Comparison of ENCODE assay signal across 2 cellular contexts in genomic region chr19:35897706-35898451, GRCh38.
TF ChIP-seq lines count a peak whose summit lies in the region.

No MANE protein-coding gene starts in this region.

TF ChIP-seq in SK-N-SH, 30 proteins besides CTCF, POLR2A, EP300 and RAD21 (continued from another document):
- TF ChIP-seq GABPA (IDR thresholded peaks at IDR 0.05; ENCODE audit: low read depth) (no peak), YY1 (IDR thresholded peaks at IDR 0.05; ENCODE audit: low read depth) (no peak), TEAD4 (IDR thresholded peaks at IDR 0.05; ENCODE audit: borderline replicate concordance, insufficient read depth) (no peak), MXI1 (IDR thresholded peaks at IDR 0.05; ENCODE audit: low read depth, low read length) (no peak), RFX5 (IDR thresholded peaks at IDR 0.05; ENCODE audit: low read length) (no peak), SMC3 (IDR thresholded peaks at IDR 0.05; ENCODE audit: low read depth, low read length) (no peak), JUND (IDR thresholded peaks at IDR 0.05) (no peak), ZBTB33 (IDR thresholded peaks at IDR 0.05; ENCODE audit: borderline replicate concordance, low read depth) (no peak), PBX3 (IDR thresholded peaks at IDR 0.05) (no peak), RCOR1 (IDR thresholded peaks at IDR 0.05; ENCODE audit: low read length) (no peak), TAF1 (IDR thresholded peaks at IDR 0.05; ENCODE audit: borderline replicate concordance, low read depth, low read length) (no peak), FOXJ3 (CRISPR knock-in tag; IDR thresholded peaks at IDR 0.05) (no peak), USF1 (IDR thresholded peaks at IDR 0.05; ENCODE audit: borderline replicate concordance, low read depth) (no peak), RXRA (IDR thresholded peaks at IDR 0.05; ENCODE audit: borderline replicate concordance, low read depth) (no peak), USF2 (IDR thresholded peaks at IDR 0.05; ENCODE audit: borderline replicate concordance, low read depth, low read length) (no peak), GATA2 (CRISPR knock-in tag; IDR thresholded peaks at IDR 0.05) (no peak), CHD2 (IDR thresholded peaks at IDR 0.05; ENCODE audit: low read length, partially characterized antibody) (no peak)

TF ChIP-seq in SK-N-SH treated with all-trans-retinoic acid at 6 μM for 48 hours, 23 proteins besides CTCF, POLR2A, EP300 and RAD21 (continued from another document):
- TF ChIP-seq PATZ1 (CRISPR knock-in tag; IDR thresholded peaks at IDR 0.05; ENCODE audit: borderline replicate concordance) (no peak), BACH2 (CRISPR knock-in tag; IDR thresholded peaks at IDR 0.05; ENCODE audit: borderline replicate concordance) (no peak), CSDC2 (CRISPR knock-in tag; IDR thresholded peaks at IDR 0.05) (no peak), ISL1 (CRISPR knock-in tag; IDR thresholded peaks at IDR 0.05) (no peak), ARNTL (CRISPR knock-in tag; IDR thresholded peaks at IDR 0.05; ENCODE audit: borderline replicate concordance, low read depth) (no peak), OSR1 (CRISPR knock-in tag; IDR thresholded peaks at IDR 0.05) (no peak), ZFP30 (CRISPR knock-in tag; IDR thresholded peaks at IDR 0.05) (no peak), GLIS3 (CRISPR knock-in tag; IDR thresholded peaks at IDR 0.05) (no peak), ZNF565 (CRISPR knock-in tag; conservative IDR thresholded peaks at IDR 0.05; ENCODE audit: low read depth) (no peak)
